ENCODE assay signal across 12 cellular contexts in the genomic region with DNA sequence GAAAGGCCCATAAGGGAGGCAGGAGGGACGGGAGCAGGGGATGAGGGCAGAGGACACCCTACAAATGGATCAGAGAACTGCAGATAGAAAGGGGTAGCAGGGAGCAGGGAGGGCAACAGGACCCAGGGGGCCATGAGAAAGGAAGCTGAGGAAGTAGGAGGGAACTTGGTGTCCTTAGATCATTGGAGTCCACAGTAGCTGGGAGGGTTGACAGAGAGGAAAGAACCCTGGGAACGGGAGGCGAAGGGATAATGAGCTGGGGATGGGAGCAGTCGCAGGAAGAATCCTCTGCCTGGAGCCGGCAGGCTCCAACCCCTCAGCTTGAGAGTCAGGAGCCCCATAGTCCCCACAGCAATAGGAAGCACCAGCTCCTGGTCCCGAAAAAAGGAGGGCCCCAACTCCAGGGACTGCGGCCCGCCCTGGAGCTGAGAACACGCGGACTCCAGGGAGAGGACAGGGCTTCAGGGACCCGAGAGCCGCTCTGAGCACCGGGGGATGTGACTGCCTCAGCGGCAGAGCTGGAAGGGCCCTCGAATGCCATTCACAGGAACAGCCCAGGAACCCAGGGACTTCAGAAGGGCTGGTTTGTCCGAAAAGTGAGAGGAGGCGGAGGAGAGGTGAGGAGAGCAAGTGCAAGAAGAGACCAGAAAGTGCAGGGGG. TPM values are rescaled to one million over a fixed set of nuclear protein-coding genes. Genes with fewer than 3 reads are reported as not detected.
DNase-seq lines count a peak whose midpoint lies in the region; ATAC-seq and TF ChIP-seq lines count a peak whose summit lies in the region.
"Had no signal": no experiment of that assay in that cellular context is flagged by ENCODE, and none has a peak within 500 bp of the region (broad histone marks: within the 10 kb centered on the region; RNA-seq: fewer than 3 reads in every experiment).

No MANE protein-coding gene starts in this region.

- H3K27ac Mint-ChIP-seq in T-helper 2 cell treated with Interferon-gamma antibody and Interleukin-4, amounts not matched to agents 5 μg/mL and 100 μg/mL, for 36 hours: no peak overlapping the region

- peaks cover 2% of the 10 kb centered on the region for H3K36me3 Mint-ChIP-seq in T-helper 2 cell treated with Interferon-gamma antibody and Interleukin-4, amounts not matched to agents 5 μg/mL and 100 μg/mL, for 36 hours (ENCODE audit: low read depth)

- ATAC-seq in left lung (no peak), GM19324 (IDR thresholded peaks at IDR 0.05; ENCODE audit: low FRiP score, unreplicated experiment) (no peak)
- ATAC-seq: A549 had no signal

- peak overlapping the region; percentile 15 for H3K4me2 ChIP-seq in smooth muscle cell
- H3K4me2 ChIP-seq: KMS-11 had no signal

- H3K79me2 ChIP-seq in smooth muscle cell (ENCODE audit: low read depth): no peaks in the 10 kb centered on the region

- H3K9ac ChIP-seq in adipocyte (ENCODE audit: low read length) (peak overlapping the region; percentile 45), smooth muscle cell (ENCODE audit: low read depth) (no peak overlapping the region)
- H3K9ac ChIP-seq: KMS-11 had no signal

- H2AFZ ChIP-seq in smooth muscle cell (ENCODE audit: low read depth): no peak overlapping the region

- no peaks in the 10 kb centered on the region for H3F3A ChIP-seq in smooth muscle cell (ENCODE audit: low read depth)

- H3K9me3 ChIP-seq in adipocyte (ENCODE audit: control insufficient read depth, low read length) (no peaks in the 10 kb centered on the region), left lung (no peaks in the 10 kb centered on the region), smooth muscle cell (replicated peaks; ENCODE audit: low read depth) (no peaks in the 10 kb centered on the region)
- H3K9me3 ChIP-seq: A549 had no signal

- peak overlapping the region; percentile 87 for H3K4me3 ChIP-seq in adipocyte (ENCODE audit: low read length)
- H3K4me3 ChIP-seq in left lung: peak overlapping the region; percentile 17 to 53
- no peak overlapping the region for H3K4me3 ChIP-seq in smooth muscle cell
- H3K4me3 ChIP-seq: A549 had no signal

- peaks cover 58% of the 10 kb centered on the region for H3K27me3 Mint-ChIP-seq in T-helper 2 cell treated with Interferon-gamma antibody and Interleukin-4, amounts not matched to agents 5 μg/mL and 100 μg/mL, for 36 hours (ENCODE audit: low read depth)

- no peaks in the 10 kb centered on the region for H4K20me1 ChIP-seq in smooth muscle cell (ENCODE audit: low read depth)

- peak overlapping the region; percentile 3 for H3K4me3 Mint-ChIP-seq in T-helper 2 cell treated with Interferon-gamma antibody and Interleukin-4, amounts not matched to agents 5 μg/mL and 100 μg/mL, for 36 hours

- H3K4me1 Mint-ChIP-seq in T-helper 2 cell treated with Interferon-gamma antibody and Interleukin-4, amounts not matched to agents 5 μg/mL and 100 μg/mL, for 36 hours (ENCODE audit: low read depth): peaks cover 30% of the 10 kb centered on the region

- H3K36me3 ChIP-seq in adipocyte (ENCODE audit: control insufficient read depth, insufficient read depth, low read length, severe bottlenecking) (no peaks in the 10 kb centered on the region), left lung (no peaks in the 10 kb centered on the region), smooth muscle cell (ENCODE audit: low read depth) (no peaks in the 10 kb centered on the region)

- TF ChIP-seq CTCF in left lung (IDR thresholded peaks at IDR 0.05): no peak
- no peak for TF ChIP-seq CTCF in smooth muscle cell (IDR thresholded peaks at IDR 0.05; ENCODE audit: borderline replicate concordance, insufficient read depth, poor library complexity, severe bottlenecking)

- no peak for DNase-seq in T-helper 2 cell treated with Interferon-gamma antibody and Interleukin-4, amounts not matched to agents 5 μg/mL and 100 μg/mL, for 36 hours (ENCODE audit: low spot score)
- DNase-seq in T-helper 2 cell (no peak), adipocyte (ENCODE audit: low read depth) (no peak), left lung (no peak), smooth muscle cell (lab: John Stamatoyannopoulos, UW; ENCODE audit: unreplicated experiment) (no peak), SKM-1 treated with dmso at 0.1 percent for 144 hours (lab: John Stamatoyannopoulos, UW; ENCODE audit: unreplicated experiment) (no peak), SIG-M5 treated with dmso at 0.1 percent for 504 hours (lab: John Stamatoyannopoulos, UW; ENCODE audit: unreplicated experiment) (no peak)
- DNase-seq: activated CD4-positive, alpha-beta T cell treated with anti-CD3 and anti-CD28 coated beads for 48 hours; NK-92 treated with Interleukin-12 subunit alpha and Interleukin-12 subunit beta, amount 100 ng/mL, for 24 hours had no signal

- intact Hi-C loops in left lung (cut with DNase I): no loop called here

- H3K27ac ChIP-seq in left lung (no peak overlapping the region), smooth muscle cell (ENCODE audit: low read depth) (no peak overlapping the region)
- H3K27ac ChIP-seq: A549, KMS-11 had no signal

- peaks cover 20% of the 10 kb centered on the region for H3K4me1 ChIP-seq in adipocyte (ENCODE audit: control insufficient read depth, insufficient read depth, low read length)
- peaks cover 7 to 36% of the 10 kb centered on the region in 2 donors for H3K4me1 ChIP-seq in left lung
- peaks cover 5% of the 10 kb centered on the region for H3K4me1 ChIP-seq in smooth muscle cell (ENCODE audit: low read depth)

- H3K27me3 ChIP-seq in adipocyte (replicated peaks; ENCODE audit: control insufficient read depth, insufficient read depth, low read length) (peaks cover 18% of the 10 kb centered on the region), left lung (peaks cover 0 to 40% of the 10 kb centered on the region in 2 donors), smooth muscle cell (ENCODE audit: low read depth) (peaks cover 65% of the 10 kb centered on the region)

- H3K9me3 Mint-ChIP-seq in T-helper 2 cell treated with Interferon-gamma antibody and Interleukin-4, amounts not matched to agents 5 μg/mL and 100 μg/mL, for 36 hours: no peaks in the 10 kb centered on the region

- 22% methylated on average over 17 of the region's 17 CpGs for WGBS in smooth muscle cell (ENCODE audit: low lambda C conversion rate)

RNA-seq across cellular contexts. Expression of gene HLA-A, which starts 32.7 kb away (rescaled TPM):
- total RNA-seq in left lung (1,000 to 10,000 TPM in 1 of 2 donors, 100 to 1,000 TPM in 1; 930 to 1,150 TPM), smooth muscle cell (287 and 310 TPM in 2 replicates)
- 489 and 558 TPM in 2 replicates for polyA plus RNA-seq in smooth muscle cell
